In genomic region chr2:41846962-41847361, GRCh38 we compare ENCODE assay signal across 23 cellular contexts.
"Had no signal": no experiment of that assay in that cellular context is flagged by ENCODE, and none has a peak within 500 bp of the region (broad histone marks: within the 10 kb centered on the region; RNA-seq: fewer than 3 reads in every experiment).

No MANE protein-coding gene starts in this region.

- H3K36me3 Mint-ChIP-seq: memory B cell; naive thymus-derived CD4-positive, alpha-beta T cell; natural killer cell treated with Interleukin-12 subunit alpha and Interleukin-12 subunit beta and Interleukin-15 and Interleukin-18, amount 100 ng/mL, for 72 hours; stimulated activated effector memory CD8-positive, alpha-beta T cell treated with anti-CD3 and anti-CD28 coated beads, Interleukin-12 subunit alpha, Interleukin-12 subunit beta, amount 100 ng/mL, for 72 hours; type B pancreatic cell had no signal

- H3K9me3 ChIP-seq: left ventricle myocardium inferior, mucosa of descending colon, ovary, prostate gland, sigmoid colon, spleen, tibial nerve, uterus had no signal

- ATAC-seq: mucosa of descending colon; naive thymus-derived CD4-positive, alpha-beta T cell; natural killer cell treated with Interleukin-12 subunit alpha and Interleukin-12 subunit beta and Interleukin-15 and Interleukin-18, amount 100 ng/mL, for 72 hours; right cardiac atrium; stimulated activated effector memory CD8-positive, alpha-beta T cell treated with anti-CD3 and anti-CD28 coated beads, Interleukin-12 subunit alpha, Interleukin-12 subunit beta, amount 100 ng/mL, for 72 hours had no signal

- H3K36me3 ChIP-seq: left ventricle myocardium inferior, ovary, prostate gland, sigmoid colon, spleen, tibial nerve, uterus had no signal

- H3K27ac Mint-ChIP-seq: memory B cell; naive thymus-derived CD4-positive, alpha-beta T cell; natural killer cell treated with Interleukin-12 subunit alpha and Interleukin-12 subunit beta and Interleukin-15 and Interleukin-18, amount 100 ng/mL, for 72 hours; stimulated activated effector memory CD8-positive, alpha-beta T cell treated with anti-CD3 and anti-CD28 coated beads, Interleukin-12 subunit alpha, Interleukin-12 subunit beta, amount 100 ng/mL, for 72 hours; stimulated activated naive CD8-positive, alpha-beta T cell treated with anti-CD3 and anti-CD28 coated beads, Interleukin-15, Interleukin-2, amounts not matched to agents 100 ng/mL and 50 ng/mL, for 24 hours; type B pancreatic cell had no signal

- H3K27ac ChIP-seq: left ventricle myocardium inferior, ovary, sigmoid colon, spleen, tibial nerve, uterus had no signal

- H3K27me3 ChIP-seq: ovary, uterus had no signal

- H3K4me3 ChIP-seq: left ventricle myocardium inferior, lung, mucosa of descending colon, ovary, prostate gland, sigmoid colon, spleen, tibial nerve, uterus had no signal

- H3K4me3 Mint-ChIP-seq: memory B cell; naive thymus-derived CD4-positive, alpha-beta T cell; natural killer cell treated with Interleukin-12 subunit alpha and Interleukin-12 subunit beta and Interleukin-15 and Interleukin-18, amount 100 ng/mL, for 72 hours; stimulated activated effector memory CD8-positive, alpha-beta T cell treated with anti-CD3 and anti-CD28 coated beads, Interleukin-12 subunit alpha, Interleukin-12 subunit beta, amount 100 ng/mL, for 72 hours; stimulated activated naive CD8-positive, alpha-beta T cell treated with anti-CD3 and anti-CD28 coated beads, Interleukin-15, Interleukin-2, amounts not matched to agents 100 ng/mL and 50 ng/mL, for 24 hours; type B pancreatic cell had no signal

- DNase-seq: islet precursor cell; left ventricle myocardium inferior; midbrain; mucosa of descending colon; naive thymus-derived CD4-positive, alpha-beta T cell; ovary; retina; right cardiac atrium; sigmoid colon; small intestine; spleen; stimulated activated CD4-positive, alpha-beta T cell treated with anti-CD3 and anti-CD28 coated beads, Interleukin-4, amount 100 ng/mL, for 24 hours; stimulated activated naive CD4-positive, alpha-beta T cell; substantia nigra; uterus had no signal

- H3K9me3 Mint-ChIP-seq: memory B cell; naive thymus-derived CD4-positive, alpha-beta T cell; natural killer cell treated with Interleukin-12 subunit alpha and Interleukin-12 subunit beta and Interleukin-15 and Interleukin-18, amount 100 ng/mL, for 72 hours; stimulated activated effector memory CD8-positive, alpha-beta T cell treated with anti-CD3 and anti-CD28 coated beads, Interleukin-12 subunit alpha, Interleukin-12 subunit beta, amount 100 ng/mL, for 72 hours; stimulated activated naive CD8-positive, alpha-beta T cell treated with anti-CD3 and anti-CD28 coated beads, Interleukin-15, Interleukin-2, amounts not matched to agents 100 ng/mL and 50 ng/mL, for 24 hours; type B pancreatic cell had no signal

- H3K4me1 Mint-ChIP-seq: memory B cell; stimulated activated effector memory CD8-positive, alpha-beta T cell treated with anti-CD3 and anti-CD28 coated beads, Interleukin-12 subunit alpha, Interleukin-12 subunit beta, amount 100 ng/mL, for 72 hours had no signal

- H3K4me1 ChIP-seq: left ventricle myocardium inferior, prostate gland, sigmoid colon, uterus had no signal
